In the genomic region with DNA sequence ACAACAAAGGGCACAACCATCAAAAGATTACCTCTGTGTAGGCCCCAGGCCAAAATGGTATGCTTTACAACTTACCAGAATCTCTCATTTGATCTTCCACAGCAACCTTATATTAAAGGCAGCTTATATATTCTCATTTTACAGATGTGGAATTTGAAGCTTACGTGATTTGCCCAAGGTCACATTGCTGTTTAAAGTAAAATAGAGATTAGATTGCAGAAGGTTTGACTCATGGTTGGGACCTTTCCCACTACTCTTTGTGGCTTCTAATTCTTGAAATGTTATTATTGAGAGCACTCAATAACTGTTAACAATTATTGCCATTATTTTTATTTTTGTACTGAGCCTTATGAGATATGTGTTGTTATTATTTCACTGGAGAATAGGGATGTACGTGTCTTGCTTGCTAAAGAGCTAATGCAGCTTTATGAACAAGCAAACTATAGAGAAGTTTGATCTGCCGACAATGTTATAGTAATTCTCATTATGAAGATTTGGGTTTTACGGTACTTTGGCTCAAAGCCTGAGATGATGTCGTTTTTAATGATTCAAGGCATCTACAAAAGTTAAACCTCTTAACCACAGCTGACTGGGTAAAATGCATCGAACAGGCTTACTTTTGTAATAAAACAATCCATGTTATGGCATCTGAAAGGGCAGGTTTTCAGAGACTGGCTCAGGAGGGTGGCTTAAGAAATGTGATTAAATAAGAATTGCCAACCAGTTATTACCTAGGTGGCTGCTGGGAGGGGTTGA, we compare ENCODE assay signal across 24 cellular contexts.
"Had no signal": no experiment of that assay in that cellular context is flagged by ENCODE, and none has a peak within 500 bp of the region (broad histone marks: within the 10 kb centered on the region; RNA-seq: fewer than 3 reads in every experiment).

No MANE protein-coding gene starts in this region.

- H3K4me3 ChIP-seq: suprapubic skin, transverse colon, uterus had no signal

- H3K27me3 ChIP-seq: foreskin keratinocyte, suprapubic skin, uterus had no signal

- FAIRE-seq: bronchial epithelial cell, kidney had no signal

- H3K9me3 ChIP-seq: suprapubic skin, transverse colon, uterus had no signal

- H3K27ac ChIP-seq: foreskin keratinocyte, suprapubic skin, transverse colon, uterus had no signal

- ATAC-seq: activated CD4-positive, alpha-beta T cell treated with anti-CD3 and anti-CD28 coated beads for 36 hours; esophagus mucosa; foreskin keratinocyte; left lobe of liver; stimulated activated naive CD8-positive, alpha-beta T cell treated with anti-CD3 and anti-CD28 coated beads, Interleukin-15, amount 100 ng/mL, for 72 hours; T-cell; WTC11 had no signal

- H3K36me3 ChIP-seq: suprapubic skin, transverse colon, uterus had no signal

- DNase-seq: activated CD4-positive, alpha-beta memory T cell treated with anti-CD3 and anti-CD28 coated beads for 36 hours; activated CD4-positive, alpha-beta T cell treated with anti-CD3 and anti-CD28 coated beads for 36 hours; activated naive CD4-positive, alpha-beta T cell; activated naive CD8-positive, alpha-beta T cell treated with anti-CD3 and anti-CD28 coated beads for 36 hours; anterior cingulate cortex; cerebellar nuclear complex; effector CD4-positive, alpha-beta T cell; foreskin keratinocyte; glutamatergic neuron; hypothalamus; kidney; midbrain; posterior cingulate gyrus; retina; stimulated activated CD4-positive, alpha-beta T cell treated with anti-CD3 and anti-CD28 coated beads, Interleukin-4, amount 100 ng/mL, for 1 hour; stimulated activated naive CD8-positive, alpha-beta T cell treated with anti-CD3 and anti-CD28 coated beads, Interleukin-15, amount 100 ng/mL, for 72 hours; T-cell; transverse colon; uterus had no signal

- H3K4me1 ChIP-seq: foreskin keratinocyte, suprapubic skin, transverse colon, uterus had no signal
